8 cellular contexts compared by ENCODE assay signal in genomic region chr12:47715393-47715876, GRCh38. TPM values are rescaled to one million over a fixed set of nuclear protein-coding genes. Genes with fewer than 3 reads are reported as not detected.
DNase-seq lines count a peak whose midpoint lies in the region; ATAC-seq and TF ChIP-seq lines count a peak whose summit lies in the region.

No MANE protein-coding gene starts in this region.

- CTCF ChIA-PET in HCT116 (lab: Charles Lee): interaction anchor here (0.6 to 4.4 kb wide), 10 partner anchors 9 to 903 kb away, joined by 3 to 63 read pairs (median 4); partner anchors contain the start of genes ENDOU, RAPGEF3 and RPAP3

- TF ChIP-seq POLR2A in HCT116 (IDR thresholded peaks at IDR 0.05; ENCODE audit: borderline replicate concordance, extremely low read depth, insufficient read depth, insufficient read length) (no peak), vagina (IDR thresholded peaks at IDR 0.05) (no peak)

- no peak overlapping the region for H3K4me3 ChIP-seq in HCT116 (replicated peaks in 1 of 2; ENCODE audit: low read depth in 1 of 2, low read length in 2 of 2)
- H3K4me3 ChIP-seq in heart right ventricle: peak overlapping the region in 1 of 10 donors; percentile 8
- H3K4me3 ChIP-seq in vagina: peak overlapping the region in 1 of 2 donors; percentile 17

- H3K4me2 ChIP-seq in HCT116 (ENCODE audit: low read length): no peak overlapping the region

- no peaks in the 10 kb centered on the region for H3K9me2 ChIP-seq in HCT116 (ENCODE audit: insufficient read depth)

- no peaks in the 10 kb centered on the region for H3K79me2 ChIP-seq in HCT116 (ENCODE audit: insufficient read depth, low read length)

- peak; percentile 70 to 90 (median 86) for TF ChIP-seq CTCF in HCT116 (IDR thresholded peaks at IDR 0.05 in 2 of 3, conservative IDR thresholded peaks at IDR 0.05 in 1 of 3; ENCODE audit: borderline replicate concordance in 1 of 3, insufficient read depth in 1 of 3, low read depth in 2 of 3, low read length in 2 of 3)
- peak; percentile 72 to 90 (median 83) for TF ChIP-seq CTCF in heart right ventricle (IDR thresholded peaks at IDR 0.05)
- peak; percentile 75 to 89 (median 76) for TF ChIP-seq CTCF in vagina (IDR thresholded peaks at IDR 0.05)

- peak; percentile 95 for TF ChIP-seq RAD21 in HCT116 (IDR thresholded peaks at IDR 0.05; ENCODE audit: low read depth)

- no peak overlapping the region for H3K27ac Mint-ChIP-seq in activated naive CD8-positive, alpha-beta T cell treated with anti-CD3 and anti-CD28 coated beads, Interleukin-2, amount 10 ng/mL, durations not matched to agents 7 days and 5 days

- peaks cover 25% of the 10 kb centered on the region for H3K4me1 Mint-ChIP-seq in activated naive CD8-positive, alpha-beta T cell treated with anti-CD3 and anti-CD28 coated beads, Interleukin-2, amount 10 ng/mL, durations not matched to agents 7 days and 5 days

- H3K36me3 ChIP-seq in HCT116 (ENCODE audit: control insufficient read depth in 1 of 2, insufficient read depth in 2 of 2, low read length in 2 of 2): no peaks in the 10 kb centered on the region
- peaks cover 0 to 4% (median 0%) of the 10 kb centered on the region in 9 donors for H3K36me3 ChIP-seq in heart right ventricle
- H3K36me3 ChIP-seq in vagina: no peaks in the 10 kb centered on the region

- no TSS peak for BruUV-seq in HCT116 (replicated peaks; lab: Mats Ljungman, UMichigan)

- H2AFZ ChIP-seq in HCT116 (ENCODE audit: low read depth, low read length, poor library complexity, severe bottlenecking): no peak overlapping the region

- H3K9ac ChIP-seq in HCT116 (ENCODE audit: low read length): no peak overlapping the region

- intact Hi-C loops in HCT116 (cut with micrococcal nuclease): loop anchor here (1.0 to 10.0 kb wide), 5 partner anchors 52 to 449 kb away; no protein-coding TSS in a partner anchor
- intact Hi-C loops in heart right ventricle (cut with DNase I): loop anchor here (1.0 to 10.0 kb wide), 10 partner anchors 51 to 239 kb away; no protein-coding TSS in a partner anchor
- intact Hi-C loops in vagina (cut with DNase I): loop anchor here (5.0 to 10.0 kb wide), 2 partner anchors 62 to 119 kb away; no protein-coding TSS in a partner anchor

- H3K9me3 ChIP-seq in HCT116 (ENCODE audit: control insufficient read depth in 1 of 2, insufficient read depth in 1 of 2, low read depth in 1 of 2, low read length in 2 of 2) (no peaks in the 10 kb centered on the region), heart right ventricle (no peaks in the 10 kb centered on the region), vagina (no peaks in the 10 kb centered on the region)

- H3K27me3 ChIP-seq in HCT116 (ENCODE audit: insufficient read depth, low read length) (no peaks in the 10 kb centered on the region), heart right ventricle (no peaks in the 10 kb centered on the region), vagina (no peaks in the 10 kb centered on the region)

- H3K27ac ChIP-seq in HCT116 (ENCODE audit: low read depth, low read length) (no peak overlapping the region), heart right ventricle (peak overlapping the region in 9 of 10 donors; percentile 24 to 97 (median 93)), vagina (peak overlapping the region; percentile 86)

- POLR2A ChIA-PET in HCT116 (lab: Charles Lee): no interaction called here
- POLR2A ChIA-PET in activated naive CD8-positive, alpha-beta T cell treated with anti-CD3 and anti-CD28 coated beads, Interleukin-2, amount 10 ng/mL, durations not matched to agents 7 days and 5 days (lab: Charles Lee): interaction anchor here (0.8 to 1.5 kb wide), 6 partner anchors 9 to 442 kb away, joined by 3 to 6 read pairs (median 3); partner anchors contain the start of gene ASB8

- ATAC-seq in HCT116: peak; percentile 87
- peak; percentile 72 for ATAC-seq in activated naive CD8-positive, alpha-beta T cell treated with anti-CD3 and anti-CD28 coated beads, Interleukin-2, amount 10 ng/mL, durations not matched to agents 7 days and 5 days (ENCODE audit: low read depth)
- ATAC-seq in heart right ventricle: peak; percentile 22 to 66 (median 56)

- no peaks in the 10 kb centered on the region for H3K27me3 Mint-ChIP-seq in activated naive CD8-positive, alpha-beta T cell treated with anti-CD3 and anti-CD28 coated beads, Interleukin-2, amount 10 ng/mL, durations not matched to agents 7 days and 5 days

- H3K36me3 Mint-ChIP-seq in activated naive CD8-positive, alpha-beta T cell treated with anti-CD3 and anti-CD28 coated beads, Interleukin-2, amount 10 ng/mL, durations not matched to agents 7 days and 5 days: peaks cover 3% of the 10 kb centered on the region

- RAD21 ChIA-PET in HCT116 (lab: Charles Lee; ENCODE audit: low non-redundant PET in 1 of 2, low total read pairs in 2 of 2, uncharacterized antibody in 2 of 2, unreplicated experiment in 2 of 2): interaction anchor here (0.7 to 2.0 kb wide), 5 partner anchors 25 to 123 kb away, joined by 3 to 9 read pairs (median 4); no protein-coding TSS in a partner anchor

- no peaks in the 10 kb centered on the region for H4K20me1 ChIP-seq in HCT116 (ENCODE audit: insufficient read depth)

- peaks cover 0 to 7% of the 10 kb centered on the region in 2 experiments; a peak in 1 of 4 replicates for H3K4me1 ChIP-seq in HCT116 (ENCODE audit: control insufficient read depth in 1 of 2, insufficient read depth in 2 of 2, low read length in 2 of 2)
- H3K4me1 ChIP-seq in heart right ventricle: peaks cover 31 to 49% (median 47%) of the 10 kb centered on the region in 9 donors
- H3K4me1 ChIP-seq in vagina: peaks cover 44% of the 10 kb centered on the region

- DNase-seq in Daoy (ENCODE audit: low read depth) (peak; percentile 70), HCT116 (ENCODE audit: low read depth, low spot score) (peak; percentile 74), NCI-H1105 (lab: John Stamatoyannopoulos, UW) (peak; percentile 85), SKM-1 treated with dmso at 0.1 percent for 144 hours (lab: John Stamatoyannopoulos, UW; ENCODE audit: unreplicated experiment) (peak; percentile 39), heart right ventricle (peak; percentile 61 to 86), pulmonary artery endothelial cell (ENCODE audit: low read depth, low spot score) (peak; percentile 41), vagina (ENCODE audit: extremely low spot score in 2 of 2) (peak in 1 of 2 donors; percentile 77)
- DNase-seq in activated naive CD8-positive, alpha-beta T cell treated with anti-CD3 and anti-CD28 coated beads, Interleukin-2, amount 10 ng/mL, durations not matched to agents 7 days and 5 days: peak; percentile 67

- 3 to 4% methylated on average over 10 of the region's 10 CpGs for WGBS in heart right ventricle, 2 donors

- H3K4me3 Mint-ChIP-seq in activated naive CD8-positive, alpha-beta T cell treated with anti-CD3 and anti-CD28 coated beads, Interleukin-2, amount 10 ng/mL, durations not matched to agents 7 days and 5 days: no peak overlapping the region

- H3K9me3 Mint-ChIP-seq in activated naive CD8-positive, alpha-beta T cell treated with anti-CD3 and anti-CD28 coated beads, Interleukin-2, amount 10 ng/mL, durations not matched to agents 7 days and 5 days: no peaks in the 10 kb centered on the region

TF ChIP-seq in HCT116, 20 proteins besides CTCF, POLR2A, EP300 and RAD21 (continues in another document):
- TF ChIP-seq CEBPB (IDR thresholded peaks at IDR 0.05; ENCODE audit: low read depth) (no peak), JUND (IDR thresholded peaks at IDR 0.05) (no peak), YY1 (IDR thresholded peaks at IDR 0.05; ENCODE audit: extremely low read depth, insufficient replicate concordance, low read depth, low read length) (no peak), ATF3 (IDR thresholded peaks at IDR 0.05) (no peak)

RNA-seq across cellular contexts. Expression of gene RPAP3, which starts 9.6 kb away (rescaled TPM):
- total RNA-seq in Daoy (2014; rRNA removed; shearing (Covaris generic)): 58.5 and 60.9 TPM in 2 replicates
- 48.3 TPM for total RNA-seq in HCT116 (2021; ENCODE audit: unreplicated experiment)
- polyA plus RNA-seq in HCT116 (2012): 8.1 and 12.7 TPM in 2 replicates
- 10 to 100 TPM; 36.0 to 41.1 TPM for total RNA-seq in activated naive CD8-positive, alpha-beta T cell treated with anti-CD3 and anti-CD28 coated beads, Interleukin-2, amount 10 ng/mL, durations not matched to agents 7 days and 5 days
- 10 to 100 TPM; 18.6 to 28.0 (median 21.8) TPM for total RNA-seq in heart right ventricle
- polyA plus RNA-seq in heart right ventricle: 10 to 100 TPM in 1 of 2 donors, 1 to 10 TPM in 1; 4.8 to 10.1 TPM
- total RNA-seq in pulmonary artery endothelial cell: 12.3 and 18.2 TPM in 2 replicates
- total RNA-seq in vagina: 19.2 TPM

RNA-seq across cellular contexts. Expression of gene ENDOU, which starts 9.9 kb away (rescaled TPM):
- total RNA-seq in Daoy (2014; rRNA removed; shearing (Covaris generic)): 0.11 TPM in 1 of 2 replicates, not detected in the other
- total RNA-seq in HCT116 (2021; ENCODE audit: unreplicated experiment) (not detected), heart right ventricle (under 1 TPM in 9 of 10 donors, not detected in 1; 0.11 to 0.56 (median 0.31) TPM), pulmonary artery endothelial cell (not detected in 2 replicates), vagina (21.4 TPM)
- polyA plus RNA-seq in HCT116 (2012): 0.08 TPM in 1 of 2 replicates, not detected in the other
- total RNA-seq in activated naive CD8-positive, alpha-beta T cell treated with anti-CD3 and anti-CD28 coated beads, Interleukin-2, amount 10 ng/mL, durations not matched to agents 7 days and 5 days: under 1 TPM in 1 of 2 experiments, not detected in 1; 0.30 TPM
- under 1 TPM; 0.26 to 0.29 TPM for polyA plus RNA-seq in heart right ventricle

RNA-seq across cellular contexts. Expression of gene RAPGEF3, which starts 43.2 kb away (rescaled TPM):
- 0.83 and 1.4 TPM in 2 replicates for total RNA-seq in Daoy (2014; rRNA removed; shearing (Covaris generic))
- total RNA-seq in HCT116 (2021; ENCODE audit: unreplicated experiment) (1.8 TPM), heart right ventricle (10 to 100 TPM in 9 of 10 donors, 1 to 10 TPM in 1; 9.5 to 54.9 (median 19.8) TPM), pulmonary artery endothelial cell (17.0 and 35.8 TPM in 2 replicates), vagina (52.3 TPM)
- polyA plus RNA-seq in HCT116 (2012): 1.1 and 1.9 TPM in 2 replicates
- total RNA-seq in activated naive CD8-positive, alpha-beta T cell treated with anti-CD3 and anti-CD28 coated beads, Interleukin-2, amount 10 ng/mL, durations not matched to agents 7 days and 5 days: 1 to 10 TPM in 1 of 2 experiments, under 1 TPM in 1; 0.94 to 1.1 TPM
- polyA plus RNA-seq in heart right ventricle: 100 to 1,000 TPM in 1 of 2 donors, 10 to 100 TPM in 1; 22.4 to 173 TPM

RNA-seq across cellular contexts. Expression of gene SLC48A1, which starts 57.6 kb away (rescaled TPM):
- total RNA-seq in Daoy (2014; rRNA removed; shearing (Covaris generic)): 2.3 and 4.6 TPM in 2 replicates
- total RNA-seq in HCT116 (2021; ENCODE audit: unreplicated experiment) (20.0 TPM), heart right ventricle (10 to 100 TPM; 18.6 to 31.9 (median 22.1) TPM), pulmonary artery endothelial cell (12.9 and 19.8 TPM in 2 replicates), vagina (20.9 TPM)
- 12.2 and 15.7 TPM in 2 replicates for polyA plus RNA-seq in HCT116 (2012)
- 10 to 100 TPM; 13.4 to 13.9 TPM for total RNA-seq in activated naive CD8-positive, alpha-beta T cell treated with anti-CD3 and anti-CD28 coated beads, Interleukin-2, amount 10 ng/mL, durations not matched to agents 7 days and 5 days
- polyA plus RNA-seq in heart right ventricle: 10 to 100 TPM; 12.6 to 26.2 TPM

Comparison
In these comparisons a context has a peak if more than half of its experiments do, and no peak if none do; other contexts are left out.
1. RNA of gene ENDOU, which starts 9.9 kb away (total RNA-seq): 21.4 TPM in vagina (single experiment); 0.11 to 0.56 TPM in heart right ventricle, 0.30 TPM in activated naive CD8-positive, alpha-beta T cell treated with anti-CD3 and anti-CD28 coated beads, Interleukin-2, amount 10 ng/mL, durations not matched to agents 7 days and 5 days, 0.11 TPM in Daoy, not detected in HCT116 (single experiment) and not detected in pulmonary artery endothelial cell; every median in the first group is over 10 times any median in the second.
2. Peak in every context shown above with its lines, with median percentiles within 50 percentile points of each other: ATAC-seq and CTCF ChIP-seq.